ENCODE assay signal across 7 cellular contexts in genomic region chr1:181089777-181090505, GRCh38. TPM values are rescaled to one million over a fixed set of nuclear protein-coding genes. Genes with fewer than 3 reads are reported as not detected.
DNase-seq lines count a peak whose midpoint lies in the region; ATAC-seq, FAIRE-seq and TF ChIP-seq lines count a peak whose summit lies in the region.

No MANE protein-coding gene starts in this region.

- H3K27me3 Mint-ChIP-seq in activated CD4-positive, alpha-beta memory T cell treated with anti-CD3 and anti-CD28 coated beads, Interleukin-2, amount 10 ng/mL, durations not matched to agents 7 days and 5 days, result peaks cover 3% of the 10 kb centered on the region

- TF ChIP-seq POLR2A in H1 (IDR thresholded peaks at IDR 0.05; ENCODE audit: control extremely low read depth in 1 of 2, low read depth in 2 of 2, low read length in 2 of 2), result peak in 1 of 2 experiments; percentile 35; a peak in 2 of 3 replicates

- H3K18ac ChIP-seq in H1 (ENCODE audit: extremely low read depth, low read length), result no peak overlapping the region

- peaks cover 0 to 32% of the 10 kb centered on the region in 2 experiments; a peak in 2 of 4 replicates for H3K79me2 ChIP-seq in H1 (ENCODE audit: control insufficient read depth in 1 of 2, insufficient read depth in 2 of 2, low read length in 2 of 2)

- H4K5ac ChIP-seq in H1 (ENCODE audit: insufficient read length, low read depth, low read length), result no peak overlapping the region

- H3K4me3 ChIP-seq in H1 (ENCODE audit: extremely low read depth in 1 of 4, insufficient read depth in 2 of 4, low read depth in 3 of 4, low read length in 4 of 4), result peak overlapping the region; percentile 50 to 72 (median 63)
- peak overlapping the region; percentile 89 for H3K4me3 ChIP-seq in mononuclear cell (ENCODE audit: low read length)

- H3K4ac ChIP-seq in H1 (replicated peaks; ENCODE audit: insufficient read length, low read depth, low read length), result no peak overlapping the region

- TF ChIP-seq RAD21 in H1 (IDR thresholded peaks at IDR 0.05 in 1 of 2, conservative IDR thresholded peaks at IDR 0.05 in 1 of 2; ENCODE audit: low read depth in 2 of 2, low read length in 2 of 2), result no peak

- DNase-seq in NCI-H524 (lab: John Stamatoyannopoulos, UW) (peak; percentile 58 to 59), H1 (ENCODE audit: low read depth in 1 of 2, low spot score in 2 of 2) (peak in 1 of 2 experiments; percentile 79)
- peak; percentile 76 for DNase-seq in activated CD4-positive, alpha-beta memory T cell treated with anti-CD3 and anti-CD28 coated beads, Interleukin-2, amount 10 ng/mL, durations not matched to agents 7 days and 5 days
- peak; percentile 54 to 64 for DNase-seq in stimulated activated CD8-positive, alpha-beta memory T cell treated with anti-CD3 and anti-CD28 coated beads, Interleukin-4, amount 100 ng/mL, for 4 hours (ENCODE audit: low read depth in 2 of 2, low spot score in 1 of 2)

- no peak overlapping the region for H3K27ac ChIP-seq in H1 (ENCODE audit: low read depth, low read length)

- no peak overlapping the region for H2BK5ac ChIP-seq in H1 (ENCODE audit: low read depth, low read length)

- peaks cover 47% of the 10 kb centered on the region for H3K36me3 Mint-ChIP-seq in activated CD4-positive, alpha-beta memory T cell treated with anti-CD3 and anti-CD28 coated beads, Interleukin-2, amount 10 ng/mL, durations not matched to agents 7 days and 5 days (ENCODE audit: low read depth)

- H3K9ac ChIP-seq in H1 (replicated peaks in 1 of 4; ENCODE audit: extremely low read depth in 1 of 4, low read depth in 3 of 4, low read length in 3 of 4), result peak overlapping the region in 3 of 4 experiments; percentile 2 to 36 (median 14); a peak in 4 of 7 replicates

- H4K20me1 ChIP-seq in H1 (replicated peaks in 1 of 2; ENCODE audit: control insufficient read depth in 1 of 2, insufficient read depth in 2 of 2, low read length in 2 of 2), result peaks cover 18 to 23% of the 10 kb centered on the region in 2 experiments

- H2AK5ac ChIP-seq in H1 (ENCODE audit: low read depth, low read length), result no peak overlapping the region

- H3K9me3 ChIP-seq in H1 (ENCODE audit: insufficient read depth in 2 of 2, low read depth in 1 of 2, low read length in 1 of 2) (no peaks in the 10 kb centered on the region), mononuclear cell (ENCODE audit: low read depth, low read length) (no peaks in the 10 kb centered on the region)

- no peak overlapping the region for H4K91ac ChIP-seq in H1 (replicated peaks; ENCODE audit: insufficient read length, low read length)

- H3K79me1 ChIP-seq in H1 (ENCODE audit: low read depth, low read length), result no peaks in the 10 kb centered on the region

- H2BK20ac ChIP-seq in H1 (ENCODE audit: low read length), result no peak overlapping the region

- no peak for TF ChIP-seq CTCF in H1 (IDR thresholded peaks at IDR 0.05; ENCODE audit: control extremely low read depth in 1 of 3, insufficient read depth in 1 of 3, low read depth in 1 of 3, low read length in 3 of 3)

- no peak overlapping the region for H3K14ac ChIP-seq in H1 (ENCODE audit: insufficient read length)

- no peaks in the 10 kb centered on the region for H3K9me3 Mint-ChIP-seq in activated CD4-positive, alpha-beta memory T cell treated with anti-CD3 and anti-CD28 coated beads, Interleukin-2, amount 10 ng/mL, durations not matched to agents 7 days and 5 days

- peaks cover 52% of the 10 kb centered on the region for H3K4me1 Mint-ChIP-seq in activated CD4-positive, alpha-beta memory T cell treated with anti-CD3 and anti-CD28 coated beads, Interleukin-2, amount 10 ng/mL, durations not matched to agents 7 days and 5 days

- FAIRE-seq in H1 (lab: Jason Lieb, UNC), result no peak

- no peak overlapping the region for H2AFZ ChIP-seq in H1 (ENCODE audit: low read length)

- CTCF ChIA-PET in activated CD4-positive, alpha-beta memory T cell treated with anti-CD3 and anti-CD28 coated beads, Interleukin-2, amount 10 ng/mL, durations not matched to agents 7 days and 5 days (lab: Charles Lee), result interaction anchor here (1.1 to 6.0 kb wide), 13 partner anchors 9 to 80 kb away, joined by 3 to 97 read pairs (median 4); no protein-coding TSS in a partner anchor
- CTCF ChIA-PET in H1 (lab: Charles Lee; ENCODE audit: partially characterized antibody), result interaction anchor here (0.5 to 12.3 kb wide), 7 partner anchors 8 to 574 kb away, joined by 3 to 115 read pairs (median 4); no protein-coding TSS in a partner anchor

- H3K27ac Mint-ChIP-seq in activated CD4-positive, alpha-beta memory T cell treated with anti-CD3 and anti-CD28 coated beads, Interleukin-2, amount 10 ng/mL, durations not matched to agents 7 days and 5 days, result peak overlapping the region; percentile 98

- H3K4me1 ChIP-seq in H1 (replicated peaks in 1 of 4; ENCODE audit: control insufficient read depth in 3 of 4, insufficient read depth in 4 of 4, low read length in 3 of 4) (peaks cover 0 to 4% (median under 1%) of the 10 kb centered on the region in 4 experiments; a peak in 2 of 7 replicates), mononuclear cell (ENCODE audit: insufficient read depth, low read length) (peaks cover 56% of the 10 kb centered on the region)

- no peak overlapping the region for H3K56ac ChIP-seq in H1 (replicated peaks; ENCODE audit: insufficient read length, low read depth, low read length)

- H2BK15ac ChIP-seq in H1 (ENCODE audit: low read length), result no peak overlapping the region

- TF ChIP-seq EP300 in H1 (IDR thresholded peaks at IDR 0.05; ENCODE audit: borderline replicate concordance in 1 of 2, low read depth in 2 of 2, low read length in 2 of 2), result no peak

- H2BK120ac ChIP-seq in H1 (replicated peaks; ENCODE audit: low read depth, low read length), result no peak overlapping the region

- peaks cover 19% of the 10 kb centered on the region for H3K23me2 ChIP-seq in H1 (ENCODE audit: low read depth, low read length)

- no peaks in the 10 kb centered on the region for H3K36me3 ChIP-seq in H1 (ENCODE audit: control insufficient read depth in 2 of 4, insufficient read depth in 4 of 4, low read length in 3 of 4)

- 2% methylated on average over 32 of the region's 39 CpGs; no CpG with 5 or more reads in 1 of the 2 experiments for WGBS in H1 (ENCODE audit: extremely low coverage in 1 of 2, insufficient coverage in 1 of 2, insufficient read length in 1 of 2, insufficient replicate concordance in 2 of 2, low coverage in 1 of 2, low lambda C conversion rate in 2 of 2, missing lambda C conversion rate in 1 of 2), 2 experiments

- H3K23ac ChIP-seq in H1 (ENCODE audit: insufficient read length), result no peak overlapping the region

- peaks cover 0 to 31% (median 18%) of the 10 kb centered on the region in 4 experiments; a peak in 6 of 7 replicates for H3K27me3 ChIP-seq in H1 (replicated peaks in 1 of 4; ENCODE audit: control insufficient read depth in 3 of 4, extremely low read depth in 1 of 4, insufficient read depth in 3 of 4, low read length in 3 of 4)
- H3K27me3 ChIP-seq in mononuclear cell (ENCODE audit: insufficient read depth, low read length), result no peaks in the 10 kb centered on the region

- H4K8ac ChIP-seq in H1 (ENCODE audit: extremely low read depth, insufficient read depth, low read length), result no peak overlapping the region

- H3K4me2 ChIP-seq in H1 (ENCODE audit: insufficient read depth in 1 of 2, low read depth in 2 of 2, low read length in 2 of 2), result peak overlapping the region; percentile 80 to 91

- POLR2A ChIA-PET in activated CD4-positive, alpha-beta memory T cell treated with anti-CD3 and anti-CD28 coated beads, Interleukin-2, amount 10 ng/mL, durations not matched to agents 7 days and 5 days (lab: Charles Lee), result interaction anchor here (0.8 to 10.2 kb wide), 28 partner anchors 9 to 588 kb away, joined by 3 to 374 read pairs (median 6); partner anchors contain the start of genes ACBD6, MR1, STX6 and XPR1
- POLR2A ChIA-PET in H1 (lab: Charles Lee; ENCODE audit: partially characterized antibody), result interaction anchor here (0.6 to 9.4 kb wide), 31 partner anchors 9 to 212 kb away, joined by 3 to 253 read pairs (median 4); partner anchors contain the start of gene KIAA1614

- H3K4me3 Mint-ChIP-seq in activated CD4-positive, alpha-beta memory T cell treated with anti-CD3 and anti-CD28 coated beads, Interleukin-2, amount 10 ng/mL, durations not matched to agents 7 days and 5 days, result peak overlapping the region; percentile 99

- ATAC-seq in GM18511 (IDR thresholded peaks at IDR 0.05; ENCODE audit: unreplicated experiment), result peak; percentile 41
- ATAC-seq in HG02943 (IDR thresholded peaks at IDR 0.05; ENCODE audit: low read depth, unreplicated experiment), result peak; percentile 33

- H2BK12ac ChIP-seq in H1 (ENCODE audit: low read depth, low read length), result no peak overlapping the region

TF ChIP-seq in H1, 55 proteins besides CTCF, POLR2A, EP300 and RAD21 (continues in another document):
- TF ChIP-seq KDM4A (IDR thresholded peaks at IDR 0.05; ENCODE audit: low read depth, low read length, severe bottlenecking) (peak; percentile 27), YY1 (IDR thresholded peaks at IDR 0.05; ENCODE audit: low read depth, low read length) (0 out of 2 replicates have a peak, but pooled peaks have one; percentile 3)

RNA-seq across cellular contexts. Expression of gene IER5, which starts 1.4 kb away (rescaled TPM):
- total RNA-seq in activated CD4-positive, alpha-beta memory T cell treated with anti-CD3 and anti-CD28 coated beads, Interleukin-2, amount 10 ng/mL, durations not matched to agents 7 days and 5 days, result 10 to 100 TPM; 41.6 to 43.9 TPM
- 7.1 and 7.7 TPM in 2 replicates for total RNA-seq in H1 (2021; fragmentation: NEBNext Ultra II Directional; extraction: Animal tissue kit (Norgen Biotek cat#: 25700))
- 3.5 and 4.3 TPM in 2 replicates for polyA plus RNA-seq in H1 (2011; rRNA removed)
- 5.5 TPM for polyA plus RNA-seq in H1 (2011; cell fraction: cytosol; rRNA removed)
- 6.0 TPM for polyA plus RNA-seq in H1 (2011; cell fraction: nucleus; rRNA removed)
- polyA plus RNA-seq in H1 (2012, experiment 1 of 2), result 7.1 to 7.5 TPM (median 7.2 TPM) in 4 replicates
- 6.3 TPM for polyA plus RNA-seq in H1 (2012, experiment 2 of 2)
- 3.4 TPM for polyA plus RNA-seq in H1 (2013, experiment 1 of 2)
- polyA plus RNA-seq in H1 (2013, experiment 2 of 2), result 3.4 TPM
- polyA minus RNA-seq in H1 (2011; rRNA and poly(A)+ RNA removed), result 3.2 and 4.0 TPM in 2 replicates
- polyA minus RNA-seq in H1 (2011; cell fraction: cytosol; rRNA and poly(A)+ RNA removed), result 6.9 TPM
- 14.5 TPM for polyA minus RNA-seq in H1 (2011; cell fraction: nucleus; rRNA and poly(A)+ RNA removed)
- 170 TPM for total RNA-seq in mononuclear cell

RNA-seq across cellular contexts. Expression of gene MR1, which starts 56.2 kb away (rescaled TPM):
- 10 to 100 TPM; 36.4 to 36.5 TPM for total RNA-seq in activated CD4-positive, alpha-beta memory T cell treated with anti-CD3 and anti-CD28 coated beads, Interleukin-2, amount 10 ng/mL, durations not matched to agents 7 days and 5 days
- total RNA-seq in H1 (2021; fragmentation: NEBNext Ultra II Directional; extraction: Animal tissue kit (Norgen Biotek cat#: 25700)), result 0.19 TPM in 1 of 2 replicates, not detected in the other
- polyA plus RNA-seq in H1 (2011; rRNA removed), result 0.09 and 0.14 TPM in 2 replicates
- polyA plus RNA-seq in H1 (2011; cell fraction: cytosol; rRNA removed), result 0.19 TPM
- 0.04 TPM for polyA plus RNA-seq in H1 (2011; cell fraction: nucleus; rRNA removed)
- polyA plus RNA-seq in H1 (2012, experiment 1 of 2), result 0.07 to 0.41 TPM in 2 of 4 replicates, not detected in the others
- polyA plus RNA-seq in H1 (2012, experiment 2 of 2), result not detected
- 0.10 TPM for polyA plus RNA-seq in H1 (2013, experiment 1 of 2)
- 0.11 TPM for polyA plus RNA-seq in H1 (2013, experiment 2 of 2)
- polyA minus RNA-seq in H1 (2011; rRNA and poly(A)+ RNA removed), result 0.13 and 0.22 TPM in 2 replicates
- not detected for polyA minus RNA-seq in H1 (2011; cell fraction: cytosol; rRNA and poly(A)+ RNA removed)
- polyA minus RNA-seq in H1 (2011; cell fraction: nucleus; rRNA and poly(A)+ RNA removed), result 0.40 TPM
- total RNA-seq in mononuclear cell, result 19.2 TPM

Comparison
In these comparisons a context has a peak if more than half of its experiments do, and no peak if none do; other contexts are left out.
1. RNA of gene MR1, which starts 56.2 kb away (total RNA-seq): 36.4 to 36.5 TPM in activated CD4-positive, alpha-beta memory T cell treated with anti-CD3 and anti-CD28 coated beads, Interleukin-2, amount 10 ng/mL, durations not matched to agents 7 days and 5 days and 19.2 TPM in mononuclear cell (single experiment); 0.19 TPM in H1; every median in the first group is over 10 times any median in the second.